25 cellular contexts compared by ENCODE assay signal in genomic region chr12:65659681-65660080, GRCh38.
"Had no signal": no experiment of that assay in that cellular context is flagged by ENCODE, and none has a peak within 500 bp of the region (broad histone marks: within the 10 kb centered on the region; RNA-seq: fewer than 3 reads in every experiment).

No MANE protein-coding gene starts in this region.

- H3K4me3 Mint-ChIP-seq: effector memory CD8-positive, alpha-beta T cell; mesothelial cell of epicardium; naive B cell; nephron; neural progenitor cell; stimulated activated memory B cell treated with anti-CD40 and anti-IgM and Interleukin-4, amounts not matched to agents 10 μg/mL and 1 μg/mL and 100 μg/mL, for 72 hours; type B pancreatic cell had no signal

- H3K4me1 ChIP-seq: gastroesophageal sphincter, heart left ventricle, left lung, neural progenitor cell, prostate gland, sigmoid colon, spleen, testis, tibial artery had no signal

- H3K9me3 Mint-ChIP-seq: naive B cell had no signal

- DNase-seq: effector memory CD8-positive, alpha-beta T cell; heart left ventricle; left cardiac atrium; left lung; mesenchymal stem cell; mucosa of descending colon; naive B cell; right cardiac atrium; sigmoid colon; spleen; stimulated activated CD4-positive, alpha-beta T cell treated with anti-CD3 and anti-CD28 coated beads, Interleukin-4, amount 100 ng/mL, for 4 hours; stimulated activated naive CD8-positive, alpha-beta T cell treated with anti-CD3 and anti-CD28 coated beads, Interleukin-15, Interleukin-2, amounts not matched to agents 100 U/mL and 50 U/mL, for 24 hours; substantia nigra; testis; tibial artery had no signal

- H3K36me3 Mint-ChIP-seq: mesothelial cell of epicardium; naive B cell; neural progenitor cell; stimulated activated memory B cell treated with anti-CD40 and anti-IgM and Interleukin-4, amounts not matched to agents 10 μg/mL and 1 μg/mL and 100 μg/mL, for 72 hours; type B pancreatic cell had no signal

- H3K9me3 ChIP-seq: gastroesophageal sphincter, heart left ventricle, left lung, mucosa of descending colon, prostate gland, sigmoid colon, spleen, testis, tibial artery had no signal

- H3K27ac ChIP-seq: coronary artery, gastroesophageal sphincter, heart left ventricle, hepatocyte, left lung, neural progenitor cell, prostate gland, sigmoid colon, spleen, testis, tibial artery had no signal

- H3K4me1 Mint-ChIP-seq: naive B cell; nephron; stimulated activated memory B cell treated with anti-CD40 and anti-IgM and Interleukin-4, amounts not matched to agents 10 μg/mL and 1 μg/mL and 100 μg/mL, for 72 hours had no signal

- H3K4me2 ChIP-seq: hepatocyte, neural progenitor cell had no signal

- H3K27me3 ChIP-seq: gastroesophageal sphincter, hepatocyte, neural progenitor cell, sigmoid colon, testis, tibial artery had no signal

- FAIRE-seq: endometrium had no signal

- H3K27ac Mint-ChIP-seq: effector memory CD8-positive, alpha-beta T cell; mesothelial cell of epicardium; naive B cell; nephron; neural progenitor cell; stimulated activated memory B cell treated with anti-CD40 and anti-IgM and Interleukin-4, amounts not matched to agents 10 μg/mL and 1 μg/mL and 100 μg/mL, for 72 hours; type B pancreatic cell had no signal

- H3K79me2 ChIP-seq: hepatocyte had no signal

- H2AFZ ChIP-seq: hepatocyte, neural progenitor cell had no signal

- ATAC-seq: effector memory CD8-positive, alpha-beta T cell; gastroesophageal sphincter; heart left ventricle; left cardiac atrium; left lung; mucosa of descending colon; right cardiac atrium; stimulated activated memory B cell treated with anti-CD40 and anti-IgM and Interleukin-4, amounts not matched to agents 10 μg/mL and 1 μg/mL and 100 μg/mL, for 72 hours; stimulated activated naive CD8-positive, alpha-beta T cell treated with anti-CD3 and anti-CD28 coated beads, Interleukin-15, Interleukin-2, amounts not matched to agents 100 U/mL and 50 U/mL, for 24 hours had no signal

- H3K9ac ChIP-seq: neural progenitor cell had no signal

- H3K36me3 ChIP-seq: gastroesophageal sphincter, heart left ventricle, left lung, neural progenitor cell, prostate gland, sigmoid colon, spleen, tibial artery had no signal

- H3K4me3 ChIP-seq: coronary artery, gastroesophageal sphincter, heart left ventricle, hepatocyte, left lung, mucosa of descending colon, neural progenitor cell, prostate gland, sigmoid colon, spleen, testis, tibial artery had no signal
